In genomic region chr10:87342249-87342703, GRCh38 we compare ENCODE assay signal across 8 cellular contexts. TPM values are rescaled to one million over a fixed set of nuclear protein-coding genes. Genes with fewer than 3 reads are reported as not detected.
DNase-seq lines count a peak whose midpoint lies in the region; ATAC-seq and TF ChIP-seq lines count a peak whose summit lies in the region.
"Not testable (repeated sequence)": the region's sequence is repeated elsewhere in the genome, so short reads cannot be mapped to it uniquely, and the experiment has no call there.

No MANE protein-coding gene starts in this region.

- H3K4me1 ChIP-seq in hepatocyte (ENCODE audit: insufficient read depth); rectal smooth muscle tissue (ENCODE audit: control insufficient read depth, insufficient read depth, low read length); uterus: not testable (repeated sequence)

- peak overlapping the region; percentile 98 for H3K27ac ChIP-seq in hepatocyte
- peak overlapping the region; percentile 89 for H3K27ac ChIP-seq in rectal smooth muscle tissue (ENCODE audit: low read depth, low read length)
- H3K27ac ChIP-seq in uterus: peak overlapping the region; percentile 82 to 94

- intact Hi-C loops in uterus (cut with DNase I; ENCODE audit: low total_unique reads): not testable (repeated sequence)

- under 1% methylated on average over 34 of the region's 43 CpGs for whole genome bisulfite sequencing in hepatocyte (ENCODE audit: low lambda C conversion rate, missing lambda C conversion rate)

- not testable (repeated sequence) for H3K27me3 ChIP-seq in hepatocyte; rectal smooth muscle tissue (ENCODE audit: control insufficient read depth, insufficient read depth, low read length); uterus

- H4K20me1 ChIP-seq in hepatocyte (ENCODE audit: insufficient read depth, poor library complexity, severe bottlenecking): not testable (repeated sequence)

- ATAC-seq in GM18511 (IDR thresholded peaks at IDR 0.05; ENCODE audit: unreplicated experiment) (peak; percentile 90), HG02981 (IDR thresholded peaks at IDR 0.05; ENCODE audit: unreplicated experiment) (peak; percentile 81)

- not testable (repeated sequence) for H3K9me2 ChIP-seq in hepatocyte (replicated peaks; ENCODE audit: insufficient read depth)

- peak; percentile 65 to 77 for DNase-seq in NCI-H1930 (lab: John Stamatoyannopoulos, UW)
- DNase-seq in T1000 (lab: John Stamatoyannopoulos, UW): peak; percentile 90
- DNase-seq in astrocyte of the hippocampus (ENCODE audit: low read depth, low spot score): peak; percentile 95
- DNase-seq in hepatocyte (ENCODE audit: low spot score): peak; percentile 89
- DNase-seq in uterus: peak; percentile 91 to 93

- not testable (repeated sequence) for H3K36me3 ChIP-seq in hepatocyte (replicated peaks; ENCODE audit: insufficient read depth, low read depth); rectal smooth muscle tissue (ENCODE audit: control insufficient read depth, insufficient read depth, low read length); uterus

- not testable (repeated sequence) for H3K9ac ChIP-seq in rectal smooth muscle tissue (ENCODE audit: low read length)

- peaks cover 37% of the 10 kb centered on the region for H3K79me2 ChIP-seq in hepatocyte

- peak overlapping the region; percentile 60 for H3K4me2 ChIP-seq in hepatocyte

- H3K9me3 ChIP-seq in hepatocyte (ENCODE audit: low read depth); uterus: not testable (repeated sequence)

- not testable (repeated sequence) for TF ChIP-seq CTCF in hepatocyte (IDR thresholded peaks at IDR 0.05; ENCODE audit: poor library complexity); uterus (IDR thresholded peaks at IDR 0.05)

- TF ChIP-seq POLR2A in uterus (IDR thresholded peaks at IDR 0.05): peak in 1 of 2 donors; percentile 37

- H3K4me3 ChIP-seq in hepatocyte: peak overlapping the region; percentile 55
- H3K4me3 ChIP-seq in rectal smooth muscle tissue (ENCODE audit: low read length): peak overlapping the region; percentile 54
- H3K4me3 ChIP-seq in uterus: peak overlapping the region; percentile 33 to 61

- peak overlapping the region; percentile 68 for H2AFZ ChIP-seq in hepatocyte

RNA-seq across cellular contexts. Expression of gene NUTM2D, which starts 15.3 kb away (rescaled TPM):
- 5.0 and 5.3 TPM in 2 replicates for total RNA-seq in hepatocyte
- 0.30 and 0.42 TPM in 2 replicates for polyA plus RNA-seq in hepatocyte
- total RNA-seq in uterus: 1 to 10 TPM in 2 of 4 donors, under 1 TPM in 1, not detected in 1; 0.26 to 6.4 (median 5.9) TPM

Comparison
In these comparisons a context has a peak if more than half of its experiments do, and no peak if none do; other contexts are left out.
1. Peak in every context shown above with its lines: DNase-seq, ATAC-seq, H3K4me3 ChIP-seq and H3K27ac ChIP-seq.